8 cellular contexts compared by ENCODE assay signal in the genomic region with DNA sequence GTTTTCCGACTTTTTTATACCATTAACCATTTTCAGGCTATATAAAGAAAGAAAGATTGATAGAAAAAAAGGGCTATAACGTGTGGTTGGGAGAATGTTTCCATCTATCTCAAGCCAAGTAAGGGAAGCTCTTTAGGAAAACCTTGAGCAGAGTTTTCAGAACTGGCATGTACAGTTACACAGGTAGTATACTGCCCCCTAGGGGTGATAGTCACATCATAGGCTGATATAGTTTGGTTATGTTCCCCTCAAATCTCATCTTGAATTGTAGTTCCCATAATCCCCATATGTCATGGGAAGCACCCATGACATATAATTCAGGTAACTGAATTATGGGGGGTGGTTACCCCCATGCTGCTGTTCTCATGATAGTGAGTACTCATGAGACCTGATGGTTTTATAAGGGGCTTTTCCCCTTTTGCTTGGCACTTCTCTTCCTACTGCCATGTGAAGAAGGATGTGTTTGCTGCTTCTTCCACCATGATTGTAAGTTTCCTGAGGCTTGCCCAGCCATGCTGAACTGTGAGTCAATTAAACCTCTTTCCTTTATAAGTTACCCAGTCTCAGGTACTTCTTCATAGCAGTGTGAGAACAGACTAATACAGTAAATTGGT.
DNase-seq lines count a peak whose midpoint lies in the region; ATAC-seq, FAIRE-seq and TF ChIP-seq lines count a peak whose summit lies in the region.

No MANE protein-coding gene starts in this region.

- TF ChIP-seq RAD21 in K562 (CRISPR knock-in tag; conservative IDR thresholded peaks at IDR 0.05 in 1 of 2, IDR thresholded peaks at IDR 0.05 in 1 of 2), result peak in 1 of 2 experiments; percentile 58; a peak in 3 of 4 replicates

- H3K4me1 Mint-ChIP-seq in CD4-positive, alpha-beta T cell (ENCODE audit: low read depth), result peaks cover 7% of the 10 kb centered on the region

- H3K4me3 ChIP-seq in K562 (no peak overlapping the region), right atrium auricular region (no peak overlapping the region)

- FAIRE-seq in K562 (lab: Jason Lieb, UNC), result peak; percentile 64

- H2AFZ ChIP-seq in K562 (ENCODE audit: low read depth, low read length), result no peak overlapping the region

- no peak overlapping the region for H3K4me2 ChIP-seq in K562 (ENCODE audit: insufficient read depth, low read length)

- intact Hi-C loops in CD4-positive, alpha-beta T cell (cut with DNase I, micrococcal nuclease), result loop anchor here (1.0 to 10.0 kb wide), 6 partner anchors 126 to 1187 kb away; no protein-coding TSS in a partner anchor
- intact Hi-C loops in K562 (cut with micrococcal nuclease), result loop anchor here (1.0 to 2.0 kb wide), 2 partner anchors 126 to 197 kb away; no protein-coding TSS in a partner anchor

- DNase-seq in CD4-positive, alpha-beta T cell, result peak in 3 of 10 experiments; percentile 2 to 25 (median 12)
- peak; percentile 6 for DNase-seq in NCI-H1092 (lab: John Stamatoyannopoulos, UW)
- peak; percentile 26 to 46 (median 40) for DNase-seq in K562 (ENCODE audit: extremely low read depth in 1 of 4, low spot score in 3 of 4)
- DNase-seq in midbrain (lab: John Stamatoyannopoulos, UW), result peak; percentile 21
- no peak for DNase-seq in DMS79 (lab: John Stamatoyannopoulos, UW)
- no peak for DNase-seq in right atrium auricular region (ENCODE audit: low spot score)

- 4% methylated on average over 2 of the region's 2 CpGs for WGBS in K562 (ENCODE audit: insufficient coverage, low coverage, missing lambda C conversion rate)

- H3K79me2 ChIP-seq in K562 (ENCODE audit: control insufficient read depth, insufficient read depth, low read length), result no peaks in the 10 kb centered on the region

- BruUV-seq in K562 (replicated peaks; lab: Mats Ljungman, UMichigan), result no TSS peak

- no peak for TF ChIP-seq POLR2A in K562 (conservative IDR thresholded peaks at IDR 0.05)

- POLR2A ChIA-PET in CD4-positive, alpha-beta T cell (lab: Charles Lee), result interaction anchor here (1.4 kb wide), 1 partner anchor 15 kb away, joined by 3 read pairs; no protein-coding TSS in a partner anchor
- POLR2A ChIA-PET in K562 (lab: Yijun Ruan, JAX), result interaction anchor here (0.6 kb wide), 1 partner anchor 218 kb away, joined by 3 read pairs; no protein-coding TSS in a partner anchor

- H3K27me3 ChIP-seq in CD4-positive, alpha-beta T cell (ENCODE audit: control insufficient read depth, insufficient read depth, low read length), result no peaks in the 10 kb centered on the region
- no peaks in the 10 kb centered on the region for H3K27me3 ChIP-seq in K562 (ENCODE audit: control insufficient read depth in 2 of 2, insufficient read depth in 2 of 2, low read length in 2 of 2)
- H3K27me3 ChIP-seq in right atrium auricular region, result no peaks in the 10 kb centered on the region

- no peaks in the 10 kb centered on the region for H3K27me3 Mint-ChIP-seq in CD4-positive, alpha-beta T cell

- no peak overlapping the region for H3K4me3 Mint-ChIP-seq in CD4-positive, alpha-beta T cell

- H3K9me3 Mint-ChIP-seq in CD4-positive, alpha-beta T cell, result no peaks in the 10 kb centered on the region

- CTCF ChIA-PET in CD4-positive, alpha-beta T cell (lab: Charles Lee), result interaction anchor here (0.6 to 1.2 kb wide), 4 partner anchors 15 to 131 kb away, joined by 3 to 14 read pairs (median 4); no protein-coding TSS in a partner anchor
- CTCF ChIA-PET in K562 (lab: Yijun Ruan, JAX; ENCODE audit: low intra/inter-chr PET ratio), result no interaction called here

- no peaks in the 10 kb centered on the region for H3K9me3 ChIP-seq in CD4-positive, alpha-beta T cell (ENCODE audit: control insufficient read depth, low read length)
- H3K9me3 ChIP-seq in K562 (replicated peaks; ENCODE audit: control insufficient read depth, insufficient read depth, low read depth, low read length), result no peaks in the 10 kb centered on the region
- no peaks in the 10 kb centered on the region for H3K9me3 ChIP-seq in right atrium auricular region

- ATAC-seq in CD4-positive, alpha-beta T cell (ENCODE audit: poor library complexity), result peak; percentile 74
- ATAC-seq in HG02610 (IDR thresholded peaks at IDR 0.05; ENCODE audit: unreplicated experiment), result peak; percentile 84
- peak; percentile 78 for ATAC-seq in K562

- TF ChIP-seq EP300 in K562 (IDR thresholded peaks at IDR 0.05; ENCODE audit: low read length), result no peak

- no peaks in the 10 kb centered on the region for H3K9me1 ChIP-seq in K562 (ENCODE audit: control insufficient read depth, insufficient read depth, low read length)

- no peak overlapping the region for H3K27ac Mint-ChIP-seq in CD4-positive, alpha-beta T cell

- no peaks in the 10 kb centered on the region for H3K36me3 ChIP-seq in K562 (ENCODE audit: control insufficient read depth, insufficient read depth, low read length)
- no peaks in the 10 kb centered on the region for H3K36me3 ChIP-seq in right atrium auricular region

- in situ Hi-C loops in K562 (cut with MboI), result no loop called here

- H3K4me1 ChIP-seq in K562 (replicated peaks in 1 of 2; ENCODE audit: control insufficient read depth in 2 of 2, insufficient read depth in 2 of 2, low read length in 2 of 2) (no peaks in the 10 kb centered on the region), right atrium auricular region (no peaks in the 10 kb centered on the region)

- H3K36me3 Mint-ChIP-seq in CD4-positive, alpha-beta T cell (ENCODE audit: low read depth), result no peaks in the 10 kb centered on the region

- no peaks in the 10 kb centered on the region for H4K20me1 ChIP-seq in K562 (replicated peaks; ENCODE audit: control insufficient read depth, insufficient read depth, low read length)

- TF ChIP-seq CTCF in CD4-positive, alpha-beta T cell (IDR thresholded peaks at IDR 0.05), result peak; percentile 77
- peak; percentile 58 for TF ChIP-seq CTCF in GM12874 (IDR thresholded peaks at IDR 0.05; ENCODE audit: insufficient read depth, low read depth, low read length)
- TF ChIP-seq CTCF in K562 (IDR thresholded peaks at IDR 0.05 in 2 of 3, conservative IDR thresholded peaks at IDR 0.05 in 1 of 3; ENCODE audit: insufficient read depth in 2 of 3, low read depth in 1 of 3, low read length in 3 of 3), result peak in 2 of 3 experiments; percentile 35 to 41; a peak in 3 of 6 replicates
- peak in 1 of 2 donors; percentile 56 for TF ChIP-seq CTCF in right atrium auricular region (IDR thresholded peaks at IDR 0.05)

- H3K27ac ChIP-seq in CD4-positive, alpha-beta T cell (ENCODE audit: low read depth, low read length), result no peak overlapping the region
- H3K27ac ChIP-seq in K562 (ENCODE audit: extremely low read depth, low read depth, low read length) (no peak overlapping the region), right atrium auricular region (no peak overlapping the region)

- no peak overlapping the region for H3K9ac ChIP-seq in K562 (ENCODE audit: insufficient read depth in 1 of 2, low read depth in 2 of 2, low read length in 2 of 2)

TF ChIP-seq in K562, 482 proteins besides CTCF, POLR2A, EP300 and RAD21 (continues in another document):
- no peak for TF ChIP-seq MEIS2 (IDR thresholded peaks at IDR 0.05; ENCODE audit: partially characterized antibody)
- no peak for TF ChIP-seq NCOR1 (IDR thresholded peaks at IDR 0.05)
- TF ChIP-seq ZC3H8 (IDR thresholded peaks at IDR 0.05), result no peak
- TF ChIP-seq SRF (CRISPR knock-in tag; IDR thresholded peaks at IDR 0.05), result no peak
- TF ChIP-seq, protein P1, sequence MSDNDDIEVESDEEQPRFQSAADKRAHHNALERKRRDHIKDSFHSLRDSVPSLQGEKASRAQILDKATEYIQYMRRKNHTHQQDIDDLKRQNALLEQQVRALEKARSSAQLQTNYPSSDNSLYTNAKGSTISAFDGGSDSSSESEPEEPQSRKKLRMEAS (CRISPR knock-in tag; IDR thresholded peaks at IDR 0.05), result no peak
- TF ChIP-seq, protein P2, sequence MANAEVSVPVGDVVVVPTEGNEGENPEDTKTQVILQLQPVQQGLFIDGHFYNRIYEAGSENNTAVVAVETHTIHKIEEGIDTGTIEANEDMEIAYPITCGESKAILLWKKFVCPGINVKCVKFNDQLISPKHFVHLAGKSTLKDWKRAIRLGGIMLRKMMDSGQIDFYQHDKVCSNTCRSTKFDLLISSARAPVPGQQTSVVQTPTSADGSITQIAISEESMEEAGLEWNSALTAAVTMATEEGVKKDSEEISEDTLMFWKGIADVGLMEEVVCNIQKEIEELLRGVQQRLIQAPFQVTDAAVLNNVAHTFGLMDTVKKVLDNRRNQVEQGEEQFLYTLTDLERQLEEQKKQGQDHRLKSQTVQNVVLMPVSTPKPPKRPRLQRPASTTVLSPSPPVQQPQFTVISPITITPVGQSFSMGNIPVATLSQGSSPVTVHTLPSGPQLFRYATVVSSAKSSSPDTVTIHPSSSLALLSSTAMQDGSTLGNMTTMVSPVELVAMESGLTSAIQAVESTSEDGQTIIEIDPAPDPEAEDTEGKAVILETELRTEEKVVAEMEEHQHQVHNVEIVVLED (CRISPR knock-in tag; IDR thresholded peaks at IDR 0.05), result no peak
- no peak for TF ChIP-seq ETS2 (tag; IDR thresholded peaks at IDR 0.05; ENCODE audit: borderline replicate concordance, poor library complexity, severe bottlenecking)
- no peak for TF ChIP-seq FOXP1 (CRISPR knock-in tag; IDR thresholded peaks at IDR 0.05)
- TF ChIP-seq, protein P3, sequence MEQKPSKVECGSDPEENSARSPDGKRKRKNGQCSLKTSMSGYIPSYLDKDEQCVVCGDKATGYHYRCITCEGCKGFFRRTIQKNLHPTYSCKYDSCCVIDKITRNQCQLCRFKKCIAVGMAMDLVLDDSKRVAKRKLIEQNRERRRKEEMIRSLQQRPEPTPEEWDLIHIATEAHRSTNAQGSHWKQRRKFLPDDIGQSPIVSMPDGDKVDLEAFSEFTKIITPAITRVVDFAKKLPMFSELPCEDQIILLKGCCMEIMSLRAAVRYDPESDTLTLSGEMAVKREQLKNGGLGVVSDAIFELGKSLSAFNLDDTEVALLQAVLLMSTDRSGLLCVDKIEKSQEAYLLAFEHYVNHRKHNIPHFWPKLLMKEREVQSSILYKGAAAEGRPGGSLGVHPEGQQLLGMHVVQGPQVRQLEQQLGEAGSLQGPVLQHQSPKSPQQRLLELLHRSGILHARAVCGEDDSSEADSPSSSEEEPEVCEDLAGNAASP (IDR thresholded peaks at IDR 0.05), result no peak
- TF ChIP-seq, protein P4, sequence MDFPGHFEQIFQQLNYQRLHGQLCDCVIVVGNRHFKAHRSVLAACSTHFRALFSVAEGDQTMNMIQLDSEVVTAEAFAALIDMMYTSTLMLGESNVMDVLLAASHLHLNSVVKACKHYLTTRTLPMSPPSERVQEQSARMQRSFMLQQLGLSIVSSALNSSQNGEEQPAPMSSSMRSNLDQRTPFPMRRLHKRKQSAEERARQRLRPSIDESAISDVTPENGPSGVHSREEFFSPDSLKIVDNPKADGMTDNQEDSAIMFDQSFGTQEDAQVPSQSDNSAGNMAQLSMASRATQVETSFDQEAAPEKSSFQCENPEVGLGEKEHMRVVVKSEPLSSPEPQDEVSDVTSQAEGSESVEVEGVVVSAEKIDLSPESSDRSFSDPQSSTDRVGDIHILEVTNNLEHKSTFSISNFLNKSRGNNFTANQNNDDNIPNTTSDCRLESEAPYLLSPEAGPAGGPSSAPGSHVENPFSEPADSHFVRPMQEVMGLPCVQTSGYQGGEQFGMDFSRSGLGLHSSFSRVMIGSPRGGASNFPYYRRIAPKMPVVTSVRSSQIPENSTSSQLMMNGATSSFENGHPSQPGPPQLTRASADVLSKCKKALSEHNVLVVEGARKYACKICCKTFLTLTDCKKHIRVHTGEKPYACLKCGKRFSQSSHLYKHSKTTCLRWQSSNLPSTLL (IDR thresholded peaks at IDR 0.05), result no peak

Comparison
In these comparisons a context has a peak if more than half of its experiments do, and no peak if none do; other contexts are left out.
1. DNase-seq: peak in NCI-H1092 (single experiment), K562 (4 of 4) and midbrain (single experiment); none in DMS79 (single experiment) and right atrium auricular region (single experiment).
2. Peak in every context shown above with its lines, with median percentiles within 50 percentile points of each other: ATAC-seq.